In the genomic region with DNA sequence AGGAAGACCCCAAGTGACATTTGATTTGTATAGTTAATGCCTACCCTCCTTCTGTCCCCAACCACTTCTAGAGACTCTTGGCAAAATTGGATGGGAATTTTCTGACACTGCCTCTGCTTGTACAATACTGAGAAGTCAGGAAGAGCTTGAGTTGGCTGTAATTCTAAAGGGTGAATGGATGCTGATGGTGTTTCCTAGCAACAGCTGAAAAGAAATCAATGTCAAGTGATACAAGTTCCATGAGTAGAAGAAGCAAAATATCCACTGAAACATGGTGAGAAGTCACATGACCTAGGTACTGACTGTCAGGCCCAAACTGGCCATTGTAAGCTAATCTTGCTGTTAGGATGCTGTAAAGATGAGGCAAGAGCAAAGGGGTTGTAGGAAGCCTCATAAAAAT, we compare ENCODE assay signal across 33 cellular contexts.
"Had no signal": no experiment of that assay in that cellular context is flagged by ENCODE, and none has a peak within 500 bp of the region (broad histone marks: within the 10 kb centered on the region; RNA-seq: fewer than 3 reads in every experiment).

No MANE protein-coding gene starts in this region.

- H3K4me3 Mint-ChIP-seq: activated B cell treated with CpG ODN at 0.5 μM for 24 hours; activated CD4-positive, alpha-beta memory T cell treated with anti-CD3 and anti-CD28 coated beads, Interleukin-2, amount 10 ng/mL, durations not matched to agents 7 days and 5 days; activated CD4-positive, alpha-beta T cell treated with anti-CD3 and anti-CD28 coated beads, Interleukin-2, amount 10 ng/mL, durations not matched to agents 7 days and 5 days; activated CD8-positive, alpha-beta memory T cell treated with anti-CD3 and anti-CD28 coated beads, Interleukin-2, amount 10 ng/mL, durations not matched to agents 7 days and 5 days; activated CD8-positive, alpha-beta T cell treated with anti-CD3 and anti-CD28 coated beads, Interleukin-2, amount 10 ng/mL, durations not matched to agents 7 days and 5 days; activated naive CD4-positive, alpha-beta T cell treated with anti-CD3 and anti-CD28 coated beads, Interleukin-2, amount 10 ng/mL, durations not matched to agents 7 days and 5 days; activated naive CD4-positive, alpha-beta T cell treated with anti-CD3 and anti-CD28 coated beads, Interleukin-2, amount 50 U/mL, for 24 hours; activated naive CD8-positive, alpha-beta T cell; activated naive CD8-positive, alpha-beta T cell treated with anti-CD3 and anti-CD28 coated beads, Interleukin-2, amount 10 ng/mL, durations not matched to agents 7 days and 5 days; activated naive CD8-positive, alpha-beta T cell treated with anti-CD3 and anti-CD28 coated beads, Interleukin-2, amount 50 U/mL, for 24 hours; activated T-cell treated with anti-CD3 and anti-CD28 coated beads, Interleukin-2, amount 50 U/mL, for 24 hours; T-helper 1 cell treated with Interleukin-12 subunit alpha and Interleukin-12 subunit beta and Interleukin-4 antibody, amounts not matched to agents 30 μg/mL and 1 μg/mL, for 36 hours; T-helper 2 cell treated with Interferon-gamma antibody and Interleukin-4, amounts not matched to agents 5 μg/mL and 100 μg/mL, for 36 hours had no signal

- H3K27me3 ChIP-seq: ascending aorta, brain microvascular endothelial cell, breast epithelium had no signal

- FAIRE-seq: TTC549 had no signal

- ATAC-seq: activated CD8-positive, alpha-beta memory T cell treated with anti-CD3 and anti-CD28 coated beads, Interleukin-2, amount 10 ng/mL, durations not matched to agents 7 days and 5 days; activated CD8-positive, alpha-beta T cell treated with anti-CD3 and anti-CD28 coated beads, Interleukin-2, amount 10 ng/mL, durations not matched to agents 7 days and 5 days; activated naive CD8-positive, alpha-beta T cell treated with anti-CD3 and anti-CD28 coated beads, Interleukin-2, amount 50 U/mL, for 24 hours had no signal

- H3K27ac ChIP-seq: ascending aorta, brain microvascular endothelial cell, breast epithelium, VCaP had no signal

- H3K27me3 Mint-ChIP-seq: activated B cell treated with CpG ODN at 0.5 μM for 24 hours; activated CD4-positive, alpha-beta T cell treated with anti-CD3 and anti-CD28 coated beads, Interleukin-2, amount 10 ng/mL, durations not matched to agents 7 days and 5 days; activated naive CD4-positive, alpha-beta T cell treated with anti-CD3 and anti-CD28 coated beads, Interleukin-2, amount 50 U/mL, for 24 hours; activated naive CD8-positive, alpha-beta T cell treated with anti-CD3 and anti-CD28 coated beads, Interleukin-2, amount 50 U/mL, for 24 hours had no signal

- DNase-seq: activated B cell treated with CpG ODN at 0.5 μM for 24 hours; activated CD4-positive, alpha-beta memory T cell treated with anti-CD3 and anti-CD28 coated beads, Interleukin-2, amount 10 ng/mL, durations not matched to agents 7 days and 5 days; activated CD4-positive, alpha-beta T cell treated with anti-CD3 and anti-CD28 coated beads for 4 hours; activated CD4-positive, alpha-beta T cell treated with anti-CD3 and anti-CD28 coated beads, Interleukin-2, amount 10 ng/mL, durations not matched to agents 7 days and 5 days; activated CD4-positive, alpha-beta T cell treated with anti-CD3 and anti-CD28 coated beads, Interleukin-2, amount 50 U/mL, for 48 hours; activated CD4-positive, CD25-positive, alpha-beta regulatory T cell treated with anti-CD3 and anti-CD28 coated beads, Interleukin-2, amount 50 U/mL, for 72 hours; activated CD8-positive, alpha-beta memory T cell treated with anti-CD3 and anti-CD28 coated beads for 24 hours; activated CD8-positive, alpha-beta memory T cell treated with anti-CD3 and anti-CD28 coated beads, Interleukin-2, amount 10 ng/mL, durations not matched to agents 7 days and 5 days; activated CD8-positive, alpha-beta memory T cell treated with anti-CD3 and anti-CD28 coated beads, Interleukin-2, amount 50 U/mL, for 48 hours; activated CD8-positive, alpha-beta T cell treated with anti-CD3 and anti-CD28 coated beads, Interleukin-2, amount 10 ng/mL, durations not matched to agents 7 days and 5 days; activated effector memory CD4-positive, alpha-beta T cell treated with Interleukin-2 at 50 U/mL for 16 hours; activated gamma-delta T cell; activated naive CD4-positive, alpha-beta T cell treated with anti-CD3 and anti-CD28 coated beads, Interleukin-2, amount 10 ng/mL, durations not matched to agents 7 days and 5 days; activated naive CD4-positive, alpha-beta T cell treated with Interleukin-2 at 50 U/mL for 16 hours; activated naive CD8-positive, alpha-beta T cell treated with anti-CD3 and anti-CD28 coated beads, Interleukin-2, amount 10 ng/mL, durations not matched to agents 7 days and 5 days; activated naive CD8-positive, alpha-beta T cell treated with anti-CD3 and anti-CD28 coated beads, Interleukin-2, amount 50 U/mL, for 24 hours; activated T-cell treated with anti-CD3 and anti-CD28 coated beads, Interleukin-2, amount 50 U/mL, for 24 hours; activated T-cell treated with anti-CD3 and anti-CD28 coated beads, Interleukin-2, amount 50 U/mL, for 48 hours; amygdala; brain microvascular endothelial cell; central memory CD4-positive, alpha-beta T cell; T-helper 1 cell; T-helper 2 cell; T-helper 9 cell had no signal

- H3K9me3 ChIP-seq: ascending aorta, breast epithelium had no signal

- H3K4me1 ChIP-seq: ascending aorta, breast epithelium had no signal

- H3K36me3 Mint-ChIP-seq: activated CD8-positive, alpha-beta memory T cell treated with anti-CD3 and anti-CD28 coated beads, Interleukin-2, amount 10 ng/mL, durations not matched to agents 7 days and 5 days; activated naive CD4-positive, alpha-beta T cell treated with anti-CD3 and anti-CD28 coated beads, Interleukin-2, amount 10 ng/mL, durations not matched to agents 7 days and 5 days; activated naive CD4-positive, alpha-beta T cell treated with anti-CD3 and anti-CD28 coated beads, Interleukin-2, amount 50 U/mL, for 24 hours; activated naive CD8-positive, alpha-beta T cell; activated naive CD8-positive, alpha-beta T cell treated with anti-CD3 and anti-CD28 coated beads, Interleukin-2, amount 10 ng/mL, durations not matched to agents 7 days and 5 days had no signal

- H3K4me1 Mint-ChIP-seq: activated B cell treated with CpG ODN at 0.5 μM for 24 hours; activated CD4-positive, alpha-beta memory T cell treated with anti-CD3 and anti-CD28 coated beads, Interleukin-2, amount 10 ng/mL, durations not matched to agents 7 days and 5 days; activated CD4-positive, alpha-beta T cell treated with anti-CD3 and anti-CD28 coated beads, Interleukin-2, amount 10 ng/mL, durations not matched to agents 7 days and 5 days; activated CD8-positive, alpha-beta memory T cell treated with anti-CD3 and anti-CD28 coated beads, Interleukin-2, amount 10 ng/mL, durations not matched to agents 7 days and 5 days; activated naive CD8-positive, alpha-beta T cell treated with anti-CD3 and anti-CD28 coated beads, Interleukin-2, amount 10 ng/mL, durations not matched to agents 7 days and 5 days; activated naive CD8-positive, alpha-beta T cell treated with anti-CD3 and anti-CD28 coated beads, Interleukin-2, amount 50 U/mL, for 24 hours had no signal

- H3K9me3 Mint-ChIP-seq: activated B cell treated with CpG ODN at 0.5 μM for 24 hours; activated CD4-positive, alpha-beta memory T cell treated with anti-CD3 and anti-CD28 coated beads, Interleukin-2, amount 10 ng/mL, durations not matched to agents 7 days and 5 days; activated CD4-positive, alpha-beta T cell treated with anti-CD3 and anti-CD28 coated beads, Interleukin-2, amount 10 ng/mL, durations not matched to agents 7 days and 5 days; activated naive CD4-positive, alpha-beta T cell treated with anti-CD3 and anti-CD28 coated beads, Interleukin-2, amount 10 ng/mL, durations not matched to agents 7 days and 5 days; activated naive CD4-positive, alpha-beta T cell treated with anti-CD3 and anti-CD28 coated beads, Interleukin-2, amount 50 U/mL, for 24 hours; activated naive CD8-positive, alpha-beta T cell treated with anti-CD3 and anti-CD28 coated beads, Interleukin-2, amount 10 ng/mL, durations not matched to agents 7 days and 5 days; activated naive CD8-positive, alpha-beta T cell treated with anti-CD3 and anti-CD28 coated beads, Interleukin-2, amount 50 U/mL, for 24 hours; activated T-cell treated with anti-CD3 and anti-CD28 coated beads, Interleukin-2, amount 50 U/mL, for 24 hours; activated T-helper 2 cell treated with anti-CD3 and anti-CD28 coated beads, Interferon-gamma antibody, Interleukin-2, Interleukin-4, amounts not matched to agents 10 μg/mL and 5 μg/mL and 100 μg/mL, durations not matched to agents 14 hours and 24 hours and 36 hours; T-helper 1 cell treated with Interleukin-12 subunit alpha and Interleukin-12 subunit beta and Interleukin-4 antibody, amounts not matched to agents 30 μg/mL and 1 μg/mL, for 36 hours; T-helper 2 cell treated with Interferon-gamma antibody and Interleukin-4, amounts not matched to agents 5 μg/mL and 100 μg/mL, for 36 hours had no signal

- H3K4me3 ChIP-seq: ascending aorta, breast epithelium had no signal

- H3K36me3 ChIP-seq: ascending aorta, brain microvascular endothelial cell, breast epithelium had no signal

- H3K27ac Mint-ChIP-seq: activated B cell treated with CpG ODN at 0.5 μM for 24 hours; activated CD4-positive, alpha-beta memory T cell treated with anti-CD3 and anti-CD28 coated beads, Interleukin-2, amount 10 ng/mL, durations not matched to agents 7 days and 5 days; activated CD4-positive, alpha-beta T cell treated with anti-CD3 and anti-CD28 coated beads, Interleukin-2, amount 10 ng/mL, durations not matched to agents 7 days and 5 days; activated CD8-positive, alpha-beta memory T cell treated with anti-CD3 and anti-CD28 coated beads, Interleukin-2, amount 10 ng/mL, durations not matched to agents 7 days and 5 days; activated CD8-positive, alpha-beta T cell treated with anti-CD3 and anti-CD28 coated beads, Interleukin-2, amount 10 ng/mL, durations not matched to agents 7 days and 5 days; activated naive CD4-positive, alpha-beta T cell treated with anti-CD3 and anti-CD28 coated beads, Interleukin-2, amount 10 ng/mL, durations not matched to agents 7 days and 5 days; activated naive CD4-positive, alpha-beta T cell treated with anti-CD3 and anti-CD28 coated beads, Interleukin-2, amount 50 U/mL, for 24 hours; activated naive CD8-positive, alpha-beta T cell; activated naive CD8-positive, alpha-beta T cell treated with anti-CD3 and anti-CD28 coated beads, Interleukin-2, amount 10 ng/mL, durations not matched to agents 7 days and 5 days; activated naive CD8-positive, alpha-beta T cell treated with anti-CD3 and anti-CD28 coated beads, Interleukin-2, amount 50 U/mL, for 24 hours; activated T-cell treated with anti-CD3 and anti-CD28 coated beads, Interleukin-2, amount 50 U/mL, for 24 hours; activated T-helper 2 cell treated with anti-CD3 and anti-CD28 coated beads, Interferon-gamma antibody, Interleukin-2, Interleukin-4, amounts not matched to agents 10 μg/mL and 5 μg/mL and 100 μg/mL, durations not matched to agents 14 hours and 24 hours and 36 hours; T-helper 1 cell treated with Interleukin-12 subunit alpha and Interleukin-12 subunit beta and Interleukin-4 antibody, amounts not matched to agents 30 μg/mL and 1 μg/mL, for 36 hours; T-helper 2 cell treated with Interferon-gamma antibody and Interleukin-4, amounts not matched to agents 5 μg/mL and 100 μg/mL, for 36 hours had no signal
